19 cellular contexts compared by ENCODE assay signal in the genomic region with DNA sequence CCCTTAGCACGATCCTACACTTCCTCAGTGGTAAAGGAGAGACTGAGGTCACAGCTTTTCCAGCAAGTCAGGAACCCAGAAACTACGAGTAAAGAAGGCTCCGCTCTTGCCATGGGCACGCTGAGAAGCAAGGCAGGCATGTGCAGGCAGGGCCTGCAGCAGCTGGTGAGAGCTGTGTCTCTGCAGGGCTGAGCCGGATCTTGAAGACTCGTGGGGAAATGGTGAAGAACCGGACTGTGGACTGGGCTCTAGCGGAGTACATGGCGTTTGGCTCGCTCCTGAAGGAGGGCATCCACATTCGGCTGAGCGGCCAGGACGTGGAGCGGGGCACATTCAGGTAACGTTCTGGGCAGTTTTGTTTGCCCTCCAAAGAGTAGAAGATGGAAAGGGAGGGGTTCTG. TPM values are rescaled to one million over a fixed set of nuclear protein-coding genes. Genes with fewer than 3 reads are reported as not detected.
A peak's percentile ranks its signal among the peaks of the same experiment; 100 is the strongest.
DNase-seq lines count a peak whose midpoint lies in the region; ATAC-seq and TF ChIP-seq lines count a peak whose summit lies in the region.
"Had no signal": no experiment of that assay in that cellular context is flagged by ENCODE, and none has a peak within 500 bp of the region (broad histone marks: within the 10 kb centered on the region; RNA-seq: fewer than 3 reads in every experiment).

No MANE protein-coding gene starts in this region.

- H3K9me3 Mint-ChIP-seq in activated naive CD8-positive, alpha-beta T cell treated with anti-CD3 and anti-CD28 coated beads, Interleukin-2, amount 50 U/mL, for 24 hours = no peaks in the 10 kb centered on the region
- peaks cover 4% of the 10 kb centered on the region for H3K9me3 Mint-ChIP-seq in activated naive CD8-positive, alpha-beta T cell treated with anti-CD3 and anti-CD28 coated beads for 36 hours
- peaks cover 2% of the 10 kb centered on the region for H3K9me3 Mint-ChIP-seq in chondrocyte (ENCODE audit: low read depth)
- no peaks in the 10 kb centered on the region for H3K9me3 Mint-ChIP-seq in neural crest cell
- H3K9me3 Mint-ChIP-seq in activated T-cell treated with anti-CD3 and anti-CD28 coated beads, Interleukin-2, amount 50 U/mL, for 4 hours = no peaks in the 10 kb centered on the region
- H3K9me3 Mint-ChIP-seq: CD4-positive, alpha-beta memory T cell had no signal

- H3K36me3 Mint-ChIP-seq in activated naive CD8-positive, alpha-beta T cell treated with anti-CD3 and anti-CD28 coated beads, Interleukin-2, amount 50 U/mL, for 24 hours (ENCODE audit: low read depth) = peaks cover 60% of the 10 kb centered on the region
- peaks cover 43% of the 10 kb centered on the region for H3K36me3 Mint-ChIP-seq in activated naive CD8-positive, alpha-beta T cell treated with anti-CD3 and anti-CD28 coated beads for 36 hours
- peaks cover 53% of the 10 kb centered on the region for H3K36me3 Mint-ChIP-seq in chondrocyte (ENCODE audit: low read depth)
- H3K36me3 Mint-ChIP-seq in neural crest cell (ENCODE audit: low read depth) = peaks cover 30% of the 10 kb centered on the region
- H3K36me3 Mint-ChIP-seq in activated T-cell treated with anti-CD3 and anti-CD28 coated beads, Interleukin-2, amount 50 U/mL, for 4 hours (ENCODE audit: insufficient read depth) = peaks cover 56% of the 10 kb centered on the region

- H3K4me1 Mint-ChIP-seq in activated naive CD8-positive, alpha-beta T cell treated with anti-CD3 and anti-CD28 coated beads, Interleukin-2, amount 50 U/mL, for 24 hours = no peaks in the 10 kb centered on the region
- H3K4me1 Mint-ChIP-seq in activated naive CD8-positive, alpha-beta T cell treated with anti-CD3 and anti-CD28 coated beads for 36 hours = no peaks in the 10 kb centered on the region
- H3K4me1 Mint-ChIP-seq in chondrocyte (ENCODE audit: low read depth) (peaks cover 9% of the 10 kb centered on the region), neural crest cell (no peaks in the 10 kb centered on the region)
- no peaks in the 10 kb centered on the region for H3K4me1 Mint-ChIP-seq in activated T-cell treated with anti-CD3 and anti-CD28 coated beads, Interleukin-2, amount 50 U/mL, for 4 hours (ENCODE audit: low read depth)

- H3K4me3 Mint-ChIP-seq in activated naive CD8-positive, alpha-beta T cell treated with anti-CD3 and anti-CD28 coated beads, Interleukin-2, amount 50 U/mL, for 24 hours = no peak overlapping the region
- no peak overlapping the region for H3K4me3 Mint-ChIP-seq in activated naive CD8-positive, alpha-beta T cell treated with anti-CD3 and anti-CD28 coated beads for 36 hours
- H3K4me3 Mint-ChIP-seq in chondrocyte (ENCODE audit: unreplicated experiment) = no peak overlapping the region
- H3K4me3 Mint-ChIP-seq in neural crest cell = no peak overlapping the region
- H3K4me3 Mint-ChIP-seq in activated T-cell treated with anti-CD3 and anti-CD28 coated beads, Interleukin-2, amount 50 U/mL, for 4 hours = no peak overlapping the region
- H3K4me3 Mint-ChIP-seq: CD4-positive, alpha-beta memory T cell had no signal

- no peaks in the 10 kb centered on the region for H3K27me3 Mint-ChIP-seq in activated naive CD8-positive, alpha-beta T cell treated with anti-CD3 and anti-CD28 coated beads, Interleukin-2, amount 50 U/mL, for 24 hours
- no peaks in the 10 kb centered on the region for H3K27me3 Mint-ChIP-seq in activated naive CD8-positive, alpha-beta T cell treated with anti-CD3 and anti-CD28 coated beads for 36 hours
- no peaks in the 10 kb centered on the region for H3K27me3 Mint-ChIP-seq in chondrocyte (ENCODE audit: low read depth)
- H3K27me3 Mint-ChIP-seq in neural crest cell (ENCODE audit: low read depth) = no peaks in the 10 kb centered on the region
- no peaks in the 10 kb centered on the region for H3K27me3 Mint-ChIP-seq in activated T-cell treated with anti-CD3 and anti-CD28 coated beads, Interleukin-2, amount 50 U/mL, for 4 hours (ENCODE audit: low read depth)
- H3K27me3 Mint-ChIP-seq: CD4-positive, alpha-beta memory T cell had no signal

- TF ChIP-seq CTCF in chondrocyte (IDR thresholded peaks at IDR 0.05) = no peak
- no peak for TF ChIP-seq CTCF in neural crest cell (conservative IDR thresholded peaks at IDR 0.05)

- no peak for DNase-seq in activated naive CD8-positive, alpha-beta T cell treated with anti-CD3 and anti-CD28 coated beads, Interleukin-2, amount 50 U/mL, for 24 hours
- no peak for DNase-seq in activated naive CD8-positive, alpha-beta T cell treated with anti-CD3 and anti-CD28 coated beads for 36 hours
- DNase-seq in chondrocyte (ENCODE audit: low spot score) (peak; percentile 64), neural crest cell (ENCODE audit: low read depth, low spot score) (no peak), AG08396 (ENCODE audit: low spot score) (no peak)
- no peak for DNase-seq in activated T-cell treated with anti-CD3 and anti-CD28 coated beads, Interleukin-2, amount 50 U/mL, for 4 hours
- DNase-seq: ACHN; CD4-positive, alpha-beta memory T cell; GDM1; GOT3; Karpas-422; NCI-H1694 treated with DMSO at 0.1 percent for 48 hours; NCI-H2081 treated with DMSO at 0.1 percent for 48 hours; NCI-H2171 treated with DMSO at 0.1 percent for 48 hours; NCI-H524 treated with DMSO at 0.1 percent for 48 hours; OCI-M1 had no signal

- H3K27ac Mint-ChIP-seq in activated naive CD8-positive, alpha-beta T cell treated with anti-CD3 and anti-CD28 coated beads, Interleukin-2, amount 50 U/mL, for 24 hours = peak overlapping the region; percentile 49
- H3K27ac Mint-ChIP-seq in activated naive CD8-positive, alpha-beta T cell treated with anti-CD3 and anti-CD28 coated beads for 36 hours = no peak overlapping the region
- H3K27ac Mint-ChIP-seq in chondrocyte (ENCODE audit: unreplicated experiment) (no peak overlapping the region), neural crest cell (ENCODE audit: unreplicated experiment) (peak overlapping the region; percentile 71)

- ATAC-seq in activated naive CD8-positive, alpha-beta T cell treated with anti-CD3 and anti-CD28 coated beads, Interleukin-2, amount 50 U/mL, for 24 hours = no peak
- no peak for ATAC-seq in activated T-cell treated with anti-CD3 and anti-CD28 coated beads, Interleukin-2, amount 50 U/mL, for 4 hours
- ATAC-seq in HG02840 (IDR thresholded peaks at IDR 0.05; ENCODE audit: low FRiP score, unreplicated experiment) = no peak
- no peak for ATAC-seq in GM18517 (IDR thresholded peaks at IDR 0.05; ENCODE audit: unreplicated experiment)
- ATAC-seq: Right ventricle myocardium inferior had no signal

RNA-seq across cellular contexts. Expression of a gene that starts 51.9 kb away (rescaled TPM):
- 100 to 1,000 TPM; 116 to 122 TPM for total RNA-seq in activated naive CD8-positive, alpha-beta T cell treated with anti-CD3 and anti-CD28 coated beads for 36 hours
- total RNA-seq in chondrocyte (68.5 to 73.5 TPM (median 72.6 TPM) in 3 replicates), neural crest cell (93.9 and 99.5 TPM in 2 replicates)
- 100 to 1,000 TPM; 109 to 137 (median 118) TPM for total RNA-seq in activated T-cell treated with anti-CD3 and anti-CD28 coated beads, Interleukin-2, amount 50 U/mL, for 4 hours

Comparison
In these comparisons a context has a peak if more than half of its experiments do, and no peak if none do; other contexts are left out.
1. H3K27ac Mint-ChIP-seq: peak in activated naive CD8-positive, alpha-beta T cell treated with anti-CD3 and anti-CD28 coated beads, Interleukin-2, amount 50 U/mL, for 24 hours (single experiment) and neural crest cell (single experiment); none in activated naive CD8-positive, alpha-beta T cell treated with anti-CD3 and anti-CD28 coated beads for 36 hours (single experiment) and chondrocyte (single experiment).